Comparison of ENCODE assay signal across 16 cellular contexts in genomic region chr9:106906129-106906528, GRCh38. TPM values are rescaled to one million over a fixed set of nuclear protein-coding genes. Genes with fewer than 3 reads are reported as not detected.
DNase-seq lines count a peak whose midpoint lies in the region; ATAC-seq and TF ChIP-seq lines count a peak whose summit lies in the region.
"Had no signal": no experiment of that assay in that cellular context is flagged by ENCODE, and none has a peak within 500 bp of the region (broad histone marks: within the 10 kb centered on the region; RNA-seq: fewer than 3 reads in every experiment).

No MANE protein-coding gene starts in this region.

- H3K4me2 ChIP-seq in PC-3 (ENCODE audit: low read length): no peak overlapping the region

- H3K27ac Mint-ChIP-seq in MCF 10A (ENCODE audit: low read depth, unreplicated experiment): peak overlapping the region; percentile 64
- H3K27ac Mint-ChIP-seq in endodermal cell: peak overlapping the region; percentile 24
- H3K27ac Mint-ChIP-seq in glutamatergic neuron (ENCODE audit: unreplicated experiment): peak overlapping the region; percentile 78
- H3K27ac Mint-ChIP-seq in activated naive CD4-positive, alpha-beta T cell treated with anti-CD3 and anti-CD28 coated beads, Interleukin-2, amount 50 U/mL, for 72 hours: no peak overlapping the region
- H3K27ac Mint-ChIP-seq: CD14-positive monocyte; CD8-positive, alpha-beta T cell had no signal

- H3K4me1 ChIP-seq in breast epithelium: no peaks in the 10 kb centered on the region
- peaks cover 5% of the 10 kb centered on the region for H3K4me1 ChIP-seq in endodermal cell (ENCODE audit: control insufficient read depth, insufficient read depth, low read length)
- peaks cover 0 to 7% (median 2%) of the 10 kb centered on the region in 4 donors for H3K4me1 ChIP-seq in esophagus muscularis mucosa
- H3K4me1 ChIP-seq in PC-3 (ENCODE audit: insufficient read depth, low read length): no peaks in the 10 kb centered on the region

- no peak overlapping the region for H3K9ac ChIP-seq in endodermal cell (ENCODE audit: extremely low read depth, low read length, poor library complexity, severe bottlenecking)
- no peak overlapping the region for H3K9ac ChIP-seq in PC-3 (ENCODE audit: low read length)
- H3K9ac ChIP-seq: GM23248 had no signal

- H3K9me3 Mint-ChIP-seq in MCF 10A (ENCODE audit: unreplicated experiment) (peaks cover 16% of the 10 kb centered on the region), endodermal cell (peaks cover 51% of the 10 kb centered on the region), glutamatergic neuron (ENCODE audit: unreplicated experiment) (peaks cover 11% of the 10 kb centered on the region)
- peaks cover 32 to 36% of the 10 kb centered on the region in 2 donors for H3K9me3 Mint-ChIP-seq in activated naive CD4-positive, alpha-beta T cell treated with anti-CD3 and anti-CD28 coated beads, Interleukin-2, amount 50 U/mL, for 72 hours

- ATAC-seq in activated naive CD4-positive, alpha-beta T cell treated with anti-CD3 and anti-CD28 coated beads, Interleukin-2, amount 50 U/mL, for 72 hours: no peak
- no peak for ATAC-seq in PC-3
- ATAC-seq: CD8-positive, alpha-beta T cell had no signal

- H3K27me3 ChIP-seq in breast epithelium (no peaks in the 10 kb centered on the region), endodermal cell (ENCODE audit: control insufficient read depth, insufficient read depth, low read length, poor library complexity, severe bottlenecking) (no peaks in the 10 kb centered on the region), esophagus muscularis mucosa (no peaks in the 10 kb centered on the region), PC-3 (ENCODE audit: low read length) (no peaks in the 10 kb centered on the region)

- H3K36me3 ChIP-seq in breast epithelium (no peaks in the 10 kb centered on the region), endodermal cell (ENCODE audit: control insufficient read depth, insufficient read depth, low read length) (no peaks in the 10 kb centered on the region), esophagus muscularis mucosa (no peaks in the 10 kb centered on the region), PC-3 (ENCODE audit: low read depth, low read length) (0 out of 2 replicates have a peak, but pooled peaks cover under 1% of the 10 kb centered on the region)

- H3K27ac ChIP-seq in breast epithelium (peak overlapping the region in 1 of 2 donors; percentile 19), endodermal cell (ENCODE audit: low read depth, low read length) (no peak overlapping the region), esophagus muscularis mucosa (replicated peaks in 1 of 4) (no peak overlapping the region), PC-3 (ENCODE audit: low read length) (no peak overlapping the region)
- H3K27ac ChIP-seq: 22Rv1, GM23248 had no signal

- WGBS in endodermal cell (ENCODE audit: insufficient coverage in 1 of 2, insufficient read length in 1 of 2), 2 experiments: 98% methylated on average over 3 of the region's 3 CpGs; no CpG with 5 or more reads in 1 of the 2 experiments
- 85% methylated on average over 3 of the region's 3 CpGs for WGBS in esophagus muscularis mucosa

- H3K9me2 ChIP-seq in PC-3 (replicated peaks; ENCODE audit: low read length): no peaks in the 10 kb centered on the region

- no peak overlapping the region for H3K4me3 ChIP-seq in breast epithelium
- H3K4me3 ChIP-seq in endodermal cell (ENCODE audit: low read length): no peak overlapping the region
- H3K4me3 ChIP-seq in esophagus muscularis mucosa: no peak overlapping the region
- no peak overlapping the region for H3K4me3 ChIP-seq in PC-3 (ENCODE audit: low read length)
- H3K4me3 ChIP-seq: GM23248 had no signal

- H3K4me1 Mint-ChIP-seq in MCF 10A (ENCODE audit: insufficient read depth, unreplicated experiment) (no peaks in the 10 kb centered on the region), endodermal cell (peaks cover 13% of the 10 kb centered on the region), glutamatergic neuron (ENCODE audit: low read depth, unreplicated experiment) (peaks cover 39% of the 10 kb centered on the region)
- H3K4me1 Mint-ChIP-seq: CD14-positive monocyte had no signal

- TF ChIP-seq EP300 in esophagus muscularis mucosa (IDR thresholded peaks at IDR 0.05): no peak

- no peak for TF ChIP-seq CTCF in MCF 10A (IDR thresholded peaks at IDR 0.05; ENCODE audit: unreplicated experiment)
- TF ChIP-seq CTCF in breast epithelium (IDR thresholded peaks at IDR 0.05): no peak
- no peak for TF ChIP-seq CTCF in endodermal cell (conservative IDR thresholded peaks at IDR 0.05)
- TF ChIP-seq CTCF in glutamatergic neuron (IDR thresholded peaks at IDR 0.05; ENCODE audit: partially characterized antibody, unreplicated experiment): no peak
- TF ChIP-seq CTCF in esophagus muscularis mucosa (IDR thresholded peaks at IDR 0.05): no peak
- no peak for TF ChIP-seq CTCF in PC-3 (conservative IDR thresholded peaks at IDR 0.05; ENCODE audit: low read depth, low read length)

- intact Hi-C loops in MCF 10A (cut with micrococcal nuclease) (no loop called here), breast epithelium (cut with DNase I; ENCODE audit: low total_unique reads) (no loop called here), esophagus muscularis mucosa (cut with DNase I) (no loop called here), PC-3 (cut with micrococcal nuclease) (no loop called here)

- no peaks in the 10 kb centered on the region for H4K20me1 ChIP-seq in PC-3 (ENCODE audit: low read length)

- POLR2A ChIA-PET in MCF 10A (lab: Yijun Ruan, JAX) (interaction anchor here (1.5 kb wide), 1 partner anchor 10 kb away, joined by 3 read pairs; no protein-coding TSS in a partner anchor), PC-3 (lab: Charles Lee; ENCODE audit: unreplicated experiment) (no interaction called here)

- H3F3A ChIP-seq in PC-3 (ENCODE audit: low read length, unreplicated experiment): no peaks in the 10 kb centered on the region

- H3K27me3 Mint-ChIP-seq in MCF 10A (ENCODE audit: insufficient read depth, unreplicated experiment): no peaks in the 10 kb centered on the region
- H3K27me3 Mint-ChIP-seq in endodermal cell (ENCODE audit: insufficient read depth): no peaks in the 10 kb centered on the region
- H3K27me3 Mint-ChIP-seq in glutamatergic neuron (ENCODE audit: unreplicated experiment): no peaks in the 10 kb centered on the region

- BruUV-seq in MCF 10A (replicated peaks; lab: Mats Ljungman, UMichigan) (no TSS peak), PC-3 (replicated peaks; lab: Mats Ljungman, UMichigan) (no TSS peak)

- H2AFZ ChIP-seq in PC-3 (ENCODE audit: low read length): no peak overlapping the region
- H2AFZ ChIP-seq: GM23248 had no signal

- no peak for DNase-seq in MCF 10A (ENCODE audit: unreplicated experiment)
- no peak for DNase-seq in breast epithelium (ENCODE audit: low spot score in 2 of 2)
- DNase-seq in endodermal cell: no peak
- DNase-seq in glutamatergic neuron: peak; percentile 65
- DNase-seq in esophagus muscularis mucosa (ENCODE audit: extremely low spot score): no peak
- DNase-seq in activated naive CD4-positive, alpha-beta T cell treated with anti-CD3 and anti-CD28 coated beads, Interleukin-2, amount 50 U/mL, for 72 hours (ENCODE audit: low spot score in 2 of 2): no peak
- DNase-seq in DMS79 (lab: John Stamatoyannopoulos, UW): no peak
- no peak for DNase-seq in PC-3
- DNase-seq: CD8-positive, alpha-beta T cell; COR-L47; DMS153; DND-41; GDM1; GM23248 had no signal

- H3K4me3 Mint-ChIP-seq in MCF 10A (ENCODE audit: unreplicated experiment) (no peak overlapping the region), endodermal cell (no peak overlapping the region), glutamatergic neuron (ENCODE audit: unreplicated experiment) (peak overlapping the region; percentile 79)
- H3K4me3 Mint-ChIP-seq: CD14-positive monocyte; CD8-positive, alpha-beta T cell had no signal

- TF ChIP-seq POLR2A in breast epithelium (IDR thresholded peaks at IDR 0.05) (no peak), esophagus muscularis mucosa (IDR thresholded peaks at IDR 0.05; ENCODE audit: low read depth) (no peak)

- H3K79me2 ChIP-seq in PC-3 (ENCODE audit: low read length): peaks cover 93% of the 10 kb centered on the region

- CTCF ChIA-PET in MCF 10A (lab: Yijun Ruan, JAX): interaction anchor here (0.9 kb wide), 1 partner anchor 44 kb away, joined by 5 read pairs; no protein-coding TSS in a partner anchor
- CTCF ChIA-PET in PC-3 (lab: Charles Lee): no interaction called here

- no peaks in the 10 kb centered on the region for H3K36me3 Mint-ChIP-seq in MCF 10A (ENCODE audit: insufficient read depth, unreplicated experiment)
- H3K36me3 Mint-ChIP-seq in endodermal cell (ENCODE audit: low read depth): peaks cover 48% of the 10 kb centered on the region
- H3K36me3 Mint-ChIP-seq in glutamatergic neuron (ENCODE audit: unreplicated experiment): peaks cover 15% of the 10 kb centered on the region
- peaks cover 4 to 24% of the 10 kb centered on the region in 2 donors for H3K36me3 Mint-ChIP-seq in activated naive CD4-positive, alpha-beta T cell treated with anti-CD3 and anti-CD28 coated beads, Interleukin-2, amount 50 U/mL, for 72 hours
- H3K36me3 Mint-ChIP-seq: CD14-positive monocyte; CD8-positive, alpha-beta T cell had no signal

- H3K9me3 ChIP-seq in breast epithelium: peaks cover 0 to 5% of the 10 kb centered on the region in 2 donors
- H3K9me3 ChIP-seq in endodermal cell (ENCODE audit: control insufficient read depth, low read length): peaks cover 43% of the 10 kb centered on the region
- H3K9me3 ChIP-seq in esophagus muscularis mucosa: peaks cover 0 to 9% (median 0%) of the 10 kb centered on the region in 4 donors
- no peaks in the 10 kb centered on the region for H3K9me3 ChIP-seq in PC-3 (ENCODE audit: low read length)

RNA-seq across cellular contexts. Expression of gene ZNF462, which starts 43.2 kb away (rescaled TPM):
- 45.7 and 47.2 TPM in 2 replicates for total RNA-seq in MCF 10A (2022)
- 10 to 100 TPM in 2 of 3 donors, 1 to 10 TPM in 1; 9.0 to 36.4 (median 20.6) TPM for total RNA-seq in breast epithelium
- total RNA-seq in endodermal cell: 10 to 100 TPM; 68.2 to 88.4 TPM
- polyA plus RNA-seq in endodermal cell (2013, experiment 1 of 2): 37.8 TPM
- 41.0 TPM for polyA plus RNA-seq in endodermal cell (2013, experiment 2 of 2)
- 259 TPM for total RNA-seq in glutamatergic neuron (ENCODE audit: unreplicated experiment)
- 10 to 100 TPM; 24.5 to 38.6 (median 34.6) TPM for total RNA-seq in esophagus muscularis mucosa
- under 1 TPM; 0.20 to 0.41 TPM for total RNA-seq in activated naive CD4-positive, alpha-beta T cell treated with anti-CD3 and anti-CD28 coated beads, Interleukin-2, amount 50 U/mL, for 72 hours
- 21.2 and 23.4 TPM in 2 replicates for total RNA-seq in PC-3 (2014; rRNA removed)
- total RNA-seq: CD8-positive, alpha-beta T cell had no signal
- polyA plus RNA-seq: CD14-positive monocyte had no signal

Comparison
In these comparisons a context has a peak if more than half of its experiments do, and no peak if none do; other contexts are left out.
1. H3K27ac Mint-ChIP-seq: peak in MCF 10A (single experiment), endodermal cell (single experiment) and glutamatergic neuron (single experiment); none in activated naive CD4-positive, alpha-beta T cell treated with anti-CD3 and anti-CD28 coated beads, Interleukin-2, amount 50 U/mL, for 72 hours (0 of 2).
2. RNA of gene ZNF462, which starts 43.2 kb away (total RNA-seq): 259 TPM in glutamatergic neuron (single experiment), 68.2 to 88.4 TPM in endodermal cell, 45.7 to 47.2 TPM in MCF 10A, 24.5 to 38.6 TPM in esophagus muscularis mucosa, 21.2 to 23.4 TPM in PC-3 and 9.0 to 36.4 TPM in breast epithelium; 0.20 to 0.41 TPM in activated naive CD4-positive, alpha-beta T cell treated with anti-CD3 and anti-CD28 coated beads, Interleukin-2, amount 50 U/mL, for 72 hours; every median in the first group is over 4 times any median in the second.